8 cellular contexts compared by ENCODE assay signal in the genomic region with DNA sequence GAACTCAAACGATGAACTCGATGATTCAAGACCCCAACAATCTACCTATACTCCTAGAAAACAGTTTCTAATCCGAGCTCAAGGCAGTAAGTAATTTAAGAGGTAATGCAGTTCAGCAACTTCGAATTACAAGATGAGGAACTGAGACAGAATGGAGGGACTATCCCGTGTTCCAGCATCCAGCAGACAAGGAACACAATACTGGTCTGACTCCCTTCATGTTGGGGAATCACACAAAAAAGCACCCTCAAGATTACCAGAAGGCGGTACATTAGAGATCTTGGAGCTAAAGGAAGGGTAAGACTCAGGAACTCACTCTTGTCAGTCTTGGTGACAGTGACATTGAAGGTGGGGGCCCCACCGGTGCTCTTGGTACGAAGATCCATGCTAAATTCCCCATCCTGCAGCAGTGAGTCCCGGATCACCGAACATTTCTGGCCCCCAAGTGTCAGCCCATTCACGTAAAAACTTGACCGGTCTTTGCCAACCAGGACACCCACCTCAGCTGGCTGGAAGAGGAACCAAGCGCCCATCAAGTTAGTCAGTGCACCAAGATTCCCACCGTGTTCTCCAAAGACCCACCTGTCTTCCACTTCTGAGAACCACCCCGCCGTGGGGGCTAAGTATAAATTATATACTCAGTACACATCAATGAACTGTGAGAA. TPM values are rescaled to one million over a fixed set of nuclear protein-coding genes. Genes with fewer than 3 reads are reported as not detected.
DNase-seq lines count a peak whose midpoint lies in the region; ATAC-seq and TF ChIP-seq lines count a peak whose summit lies in the region.

No MANE protein-coding gene starts in this region.

- H3K36me3 ChIP-seq in GM23338 (ENCODE audit: insufficient read depth), result peaks cover 21% of the 10 kb centered on the region

- intact Hi-C loops in sciatic nerve (cut with DNase I), result no loop called here

- H3K27me3 ChIP-seq in GM23338 (ENCODE audit: insufficient read depth) (no peaks in the 10 kb centered on the region), foreskin keratinocyte (no peaks in the 10 kb centered on the region)

- H3F3A ChIP-seq in GM23338 (replicated peaks; ENCODE audit: low read depth), result peaks cover 50% of the 10 kb centered on the region

- peaks cover 28% of the 10 kb centered on the region for H4K20me1 ChIP-seq in GM23338 (replicated peaks; ENCODE audit: insufficient read depth)

- H3K27me3 Mint-ChIP-seq in GM23338 (ENCODE audit: insufficient read depth, low read depth, poor library complexity), result peaks cover 34% of the 10 kb centered on the region

- H3K4me2 ChIP-seq in GM23338, result peak overlapping the region; percentile 96

- peak overlapping the region; percentile 80 for H3K27ac Mint-ChIP-seq in GM23338

- H3K9me3 Mint-ChIP-seq in GM23338, result no peaks in the 10 kb centered on the region; the same call in 2 of the 3 replicates

- no peak for TF ChIP-seq CTCF in GM23338 (conservative IDR thresholded peaks at IDR 0.05; ENCODE audit: low read depth in 2 of 2)
- no peak for TF ChIP-seq CTCF in WI38 (IDR thresholded peaks at IDR 0.05; ENCODE audit: low read depth, low read length)
- TF ChIP-seq CTCF in foreskin keratinocyte (conservative IDR thresholded peaks at IDR 0.05), result no peak

- H3K4me1 ChIP-seq in GM23338 (ENCODE audit: insufficient read depth), result peaks cover 39% of the 10 kb centered on the region
- H3K4me1 ChIP-seq in foreskin keratinocyte, result peaks cover 26% of the 10 kb centered on the region

- H3K4me3 Mint-ChIP-seq in GM23338, result peak overlapping the region; percentile 92

- peaks cover 42% of the 10 kb centered on the region for H3K4me1 Mint-ChIP-seq in GM23338

- H3K4me3 ChIP-seq in GM23338, result peak overlapping the region; percentile 96
- peak overlapping the region; percentile 93 for H3K4me3 ChIP-seq in WI38 (ENCODE audit: low read depth, low read length)
- H3K4me3 ChIP-seq in skin epidermis, result peak overlapping the region; percentile 91 to 100 (median 99)

- no peak for ATAC-seq in GM23338
- ATAC-seq in foreskin keratinocyte, result no peak
- ATAC-seq in sciatic nerve, result no peak
- no peak for ATAC-seq in GM19351 (IDR thresholded peaks at IDR 0.05; ENCODE audit: unreplicated experiment)

- no peaks in the 10 kb centered on the region for H3K9me2 ChIP-seq in GM23338 (ENCODE audit: insufficient read depth)

- DNase-seq in GM23338 (ENCODE audit: low spot score) (no peak), foreskin keratinocyte (no peak), sciatic nerve (ENCODE audit: low spot score) (no peak), cerebellar cortex (ENCODE audit: low spot score) (no peak), NCI-H2171 treated with DMSO at 0.1 percent for 48 hours (lab: John Stamatoyannopoulos, UW) (no peak)

- H2AFZ ChIP-seq in GM23338, result no peak overlapping the region

- H3K36me3 Mint-ChIP-seq in GM23338 (ENCODE audit: low read depth), result peaks cover 62% of the 10 kb centered on the region

- H3K27ac ChIP-seq in GM23338 (ENCODE audit: low read depth) (peak overlapping the region; percentile 100), foreskin keratinocyte (peak overlapping the region; percentile 37), skin epidermis (peak overlapping the region in 19 of 21 experiments; percentile 90 to 100 (median 99))

- H3K79me2 ChIP-seq in GM23338 (replicated peaks; ENCODE audit: insufficient read depth), result peaks cover 49% of the 10 kb centered on the region

TF ChIP-seq in GM23338, 12 proteins besides CTCF, POLR2A, EP300 and RAD21:
- TF ChIP-seq, protein P1, sequence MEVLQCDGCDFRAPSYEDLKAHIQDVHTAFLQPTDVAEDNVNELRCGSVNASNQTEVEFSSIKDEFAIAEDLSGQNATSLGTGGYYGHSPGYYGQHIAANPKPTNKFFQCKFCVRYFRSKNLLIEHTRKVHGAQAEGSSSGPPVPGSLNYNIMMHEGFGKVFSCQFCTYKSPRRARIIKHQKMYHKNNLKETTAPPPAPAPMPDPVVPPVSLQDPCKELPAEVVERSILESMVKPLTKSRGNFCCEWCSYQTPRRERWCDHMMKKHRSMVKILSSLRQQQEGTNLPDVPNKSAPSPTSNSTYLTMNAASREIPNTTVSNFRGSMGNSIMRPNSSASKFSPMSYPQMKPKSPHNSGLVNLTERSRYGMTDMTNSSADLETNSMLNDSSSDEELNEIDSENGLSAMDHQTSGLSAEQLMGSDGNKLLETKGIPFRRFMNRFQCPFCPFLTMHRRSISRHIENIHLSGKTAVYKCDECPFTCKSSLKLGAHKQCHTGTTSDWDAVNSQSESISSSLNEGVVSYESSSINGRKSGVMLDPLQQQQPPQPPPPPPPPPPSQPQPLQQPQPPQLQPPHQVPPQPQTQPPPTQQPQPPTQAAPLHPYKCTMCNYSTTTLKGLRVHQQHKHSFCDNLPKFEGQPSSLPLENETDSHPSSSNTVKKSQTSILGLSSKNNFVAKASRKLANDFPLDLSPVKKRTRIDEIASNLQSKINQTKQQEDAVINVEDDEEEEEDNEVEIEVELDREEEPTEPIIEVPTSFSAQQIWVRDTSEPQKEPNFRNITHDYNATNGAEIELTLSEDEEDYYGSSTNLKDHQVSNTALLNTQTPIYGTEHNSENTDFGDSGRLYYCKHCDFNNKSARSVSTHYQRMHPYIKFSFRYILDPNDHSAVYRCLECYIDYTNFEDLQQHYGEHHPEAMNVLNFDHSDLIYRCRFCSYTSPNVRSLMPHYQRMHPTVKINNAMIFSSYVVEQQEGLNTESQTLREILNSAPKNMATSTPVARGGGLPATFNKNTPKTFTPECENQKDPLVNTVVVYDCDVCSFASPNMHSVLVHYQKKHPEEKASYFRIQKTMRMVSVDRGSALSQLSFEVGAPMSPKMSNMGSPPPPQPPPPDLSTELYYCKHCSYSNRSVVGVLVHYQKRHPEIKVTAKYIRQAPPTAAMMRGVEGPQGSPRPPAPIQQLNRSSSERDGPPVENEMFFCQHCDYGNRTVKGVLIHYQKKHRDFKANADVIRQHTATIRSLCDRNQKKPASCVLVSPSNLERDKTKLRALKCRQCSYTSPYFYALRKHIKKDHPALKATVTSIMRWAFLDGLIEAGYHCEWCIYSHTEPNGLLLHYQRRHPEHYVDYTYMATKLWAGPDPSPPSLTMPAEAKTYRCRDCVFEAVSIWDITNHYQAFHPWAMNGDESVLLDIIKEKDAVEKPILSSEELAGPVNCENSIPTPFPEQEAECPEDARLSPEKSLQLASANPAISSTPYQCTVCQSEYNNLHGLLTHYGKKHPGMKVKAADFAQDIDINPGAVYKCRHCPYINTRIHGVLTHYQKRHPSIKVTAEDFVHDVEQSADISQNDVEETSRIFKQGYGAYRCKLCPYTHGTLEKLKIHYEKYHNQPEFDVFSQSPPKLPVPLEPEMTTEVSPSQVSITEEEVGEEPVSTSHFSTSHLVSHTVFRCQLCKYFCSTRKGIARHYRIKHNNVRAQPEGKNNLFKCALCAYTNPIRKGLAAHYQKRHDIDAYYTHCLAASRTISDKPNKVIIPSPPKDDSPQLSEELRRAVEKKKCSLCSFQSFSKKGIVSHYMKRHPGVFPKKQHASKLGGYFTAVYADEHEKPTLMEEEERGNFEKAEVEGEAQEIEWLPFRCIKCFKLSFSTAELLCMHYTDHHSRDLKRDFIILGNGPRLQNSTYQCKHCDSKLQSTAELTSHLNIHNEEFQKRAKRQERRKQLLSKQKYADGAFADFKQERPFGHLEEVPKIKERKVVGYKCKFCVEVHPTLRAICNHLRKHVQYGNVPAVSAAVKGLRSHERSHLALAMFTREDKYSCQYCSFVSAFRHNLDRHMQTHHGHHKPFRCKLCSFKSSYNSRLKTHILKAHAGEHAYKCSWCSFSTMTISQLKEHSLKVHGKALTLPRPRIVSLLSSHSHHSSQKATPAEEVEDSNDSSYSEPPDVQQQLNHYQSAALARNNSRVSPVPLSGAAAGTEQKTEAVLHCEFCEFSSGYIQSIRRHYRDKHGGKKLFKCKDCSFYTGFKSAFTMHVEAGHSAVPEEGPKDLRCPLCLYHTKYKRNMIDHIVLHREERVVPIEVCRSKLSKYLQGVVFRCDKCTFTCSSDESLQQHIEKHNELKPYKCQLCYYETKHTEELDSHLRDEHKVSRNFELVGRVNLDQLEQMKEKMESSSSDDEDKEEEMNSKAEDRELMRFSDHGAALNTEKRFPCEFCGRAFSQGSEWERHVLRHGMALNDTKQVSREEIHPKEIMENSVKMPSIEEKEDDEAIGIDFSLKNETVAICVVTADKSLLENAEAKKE (CRISPR knock-in tag; IDR thresholded peaks at IDR 0.05), result no peak
- TF ChIP-seq POLR2AphosphoS5 (IDR thresholded peaks at IDR 0.05; ENCODE audit: low read depth), result peak; percentile 7; the same call in 1 of the 2 replicates
TF ChIP-seq in GM23338: peak in this region for 1.

RNA-seq across cellular contexts. Expression of a gene that starts 1.9 kb away (rescaled TPM):
- total RNA-seq in GM23338 (2014; rRNA removed; shearing (Covaris generic)), result 1,702 and 2,002 TPM in 2 replicates
- polyA plus RNA-seq in GM23338 (2016; fragmentation: Nextera tagmentation; extraction: Ambion mirVana) (3,646 and 3,709 TPM in 2 replicates), foreskin keratinocyte (3,025 and 3,144 TPM in 2 replicates)
- total RNA-seq in foreskin keratinocyte (1,745 and 1,771 TPM in 2 replicates), sciatic nerve (234 TPM)

RNA-seq across cellular contexts. Expression of a gene that starts 4.5 kb away (rescaled TPM):
- 8.9 and 12.1 TPM in 2 replicates for total RNA-seq in GM23338 (2014; rRNA removed; shearing (Covaris generic))
- polyA plus RNA-seq in GM23338 (2016; fragmentation: Nextera tagmentation; extraction: Ambion mirVana) (19.6 and 25.5 TPM in 2 replicates), foreskin keratinocyte (2.7 and 3.2 TPM in 2 replicates)
- total RNA-seq in foreskin keratinocyte (1.8 and 2.0 TPM in 2 replicates), sciatic nerve (5.1 TPM)

RNA-seq across cellular contexts. Expression of a gene that starts 6.4 kb away (rescaled TPM):
- 84.4 and 87.0 TPM in 2 replicates for total RNA-seq in GM23338 (2014; rRNA removed; shearing (Covaris generic))
- polyA plus RNA-seq in GM23338 (2016; fragmentation: Nextera tagmentation; extraction: Ambion mirVana) (60.1 and 61.2 TPM in 2 replicates), foreskin keratinocyte (162 and 167 TPM in 2 replicates)
- total RNA-seq in foreskin keratinocyte (118 and 119 TPM in 2 replicates), sciatic nerve (76.5 TPM)

RNA-seq across cellular contexts. Expression of a gene that starts 6.6 kb away (rescaled TPM):
- total RNA-seq in GM23338 (2014; rRNA removed; shearing (Covaris generic)), result 70.4 and 73.6 TPM in 2 replicates
- polyA plus RNA-seq in GM23338 (2016; fragmentation: Nextera tagmentation; extraction: Ambion mirVana) (35.7 and 37.8 TPM in 2 replicates), foreskin keratinocyte (76.9 and 83.6 TPM in 2 replicates)
- total RNA-seq in foreskin keratinocyte (52.6 and 60.2 TPM in 2 replicates), sciatic nerve (28.3 TPM)

RNA-seq across cellular contexts. Expression of a gene that starts 14.4 kb away (rescaled TPM):
- total RNA-seq in GM23338 (2014; rRNA removed; shearing (Covaris generic)), result not detected in 2 replicates
- 0.14 and 0.24 TPM in 2 replicates for polyA plus RNA-seq in GM23338 (2016; fragmentation: Nextera tagmentation; extraction: Ambion mirVana)
- total RNA-seq in foreskin keratinocyte, result not detected in 2 replicates
- not detected in 2 replicates for polyA plus RNA-seq in foreskin keratinocyte
- not detected for total RNA-seq in sciatic nerve

Comparison
In these comparisons a context has a peak if more than half of its experiments do, and no peak if none do; other contexts are left out.
1. H3K27ac ChIP-seq: peak in every context shown above with its lines; median percentile 100 in GM23338; 99 in skin epidermis; 37 in foreskin keratinocyte.